Comparison of ENCODE assay signal across 33 cellular contexts in genomic region chr4:37770016-37770415, GRCh38. TPM values are rescaled to one million over a fixed set of nuclear protein-coding genes. Genes with fewer than 3 reads are reported as not detected.
A peak's percentile ranks its signal among the peaks of the same experiment; 100 is the strongest.
DNase-seq lines count a peak whose midpoint lies in the region; ATAC-seq, FAIRE-seq and TF ChIP-seq lines count a peak whose summit lies in the region.
"Had no signal": no experiment of that assay in that cellular context is flagged by ENCODE, and none has a peak within 500 bp of the region (broad histone marks: within the 10 kb centered on the region; RNA-seq: fewer than 3 reads in every experiment).

No MANE protein-coding gene starts in this region.

- H3K27ac Mint-ChIP-seq in endodermal cell, result no peak overlapping the region
- H3K27ac Mint-ChIP-seq: activated T-helper 2 cell treated with anti-CD3 and anti-CD28 coated beads, Interferon-gamma antibody, Interleukin-2, Interleukin-4, amounts not matched to agents 10 μg/mL and 5 μg/mL and 100 μg/mL, durations not matched to agents 14 hours and 24 hours and 36 hours; effector memory CD8-positive, alpha-beta T cell; T-cell had no signal

- TF ChIP-seq EP300 in HepG2 (IDR thresholded peaks at IDR 0.05; ENCODE audit: low read depth in 2 of 2, low read length in 2 of 2) (no peak), HepG2 (CRISPR knock-in tag; IDR thresholded peaks at IDR 0.05; ENCODE audit: borderline replicate concordance) (no peak), ovary (IDR thresholded peaks at IDR 0.05) (no peak)

- no peak overlapping the region for H3K27ac ChIP-seq in HepG2 (ENCODE audit: extremely low read length, insufficient read depth, low read length)
- H3K27ac ChIP-seq in right lobe of liver, result no peak overlapping the region
- H3K27ac ChIP-seq in ovary, result no peak overlapping the region
- no peak overlapping the region for H3K27ac ChIP-seq in endodermal cell (ENCODE audit: low read depth, low read length)
- H3K27ac ChIP-seq: BLaER1, KMS-11, Peyer's patch, psoas muscle, SJCRH30, upper lobe of right lung had no signal

- WGBS in HepG2 (ENCODE audit: low lambda C conversion rate), result 42% methylated on average over 2 of the region's 2 CpGs
- 53% methylated on average over 2 of the region's 2 CpGs for WGBS in right lobe of liver (ENCODE audit: insufficient coverage, low coverage, low lambda C conversion rate, missing lambda C conversion rate)
- 64 to 70% (median 66%) methylated on average over 2 of the region's 2 CpGs for WGBS in ovary, 3 donors
- 86% methylated on average over 2 of the region's 2 CpGs; no CpG with 5 or more reads in 1 of the 2 experiments for WGBS in endodermal cell (ENCODE audit: insufficient coverage in 1 of 2, insufficient read length in 1 of 2), 2 experiments

- H3K4me3 ChIP-seq in HepG2 (replicated peaks in 1 of 3; ENCODE audit: insufficient read depth in 1 of 3, low read depth in 2 of 3, low read length in 3 of 3) (no peak overlapping the region), right lobe of liver (no peak overlapping the region), fibroblast of the aortic adventitia (ENCODE audit: low read depth, low read length) (no peak overlapping the region), ovary (no peak overlapping the region), endodermal cell (ENCODE audit: low read length) (no peak overlapping the region), BE2C (ENCODE audit: low read depth, low read length) (no peak overlapping the region)
- H3K4me3 ChIP-seq: BLaER1, body of pancreas, Peyer's patch, psoas muscle, SJCRH30, upper lobe of right lung had no signal

- H3K36me3 Mint-ChIP-seq in endodermal cell (ENCODE audit: low read depth), result no peaks in the 10 kb centered on the region
- H3K36me3 Mint-ChIP-seq: activated naive CD4-positive, alpha-beta T cell treated with anti-CD3 and anti-CD28 coated beads, Interleukin-2, amount 50 U/mL, for 72 hours; T-cell had no signal

- POLR2A ChIA-PET in HepG2 (lab: Yijun Ruan, JAX), result no interaction called here

- no peak for FAIRE-seq in HepG2 (lab: Jason Lieb, UNC)
- FAIRE-seq: GM19239, HTR-8/SVneo, small intestine had no signal

- H4K20me1 ChIP-seq in HepG2 (ENCODE audit: insufficient read depth, low read length), result no peaks in the 10 kb centered on the region
- H4K20me1 ChIP-seq: BLaER1 had no signal

- H3K27me3 ChIP-seq in HepG2 (ENCODE audit: control insufficient read depth in 1 of 2, insufficient read depth in 2 of 2, low read length in 2 of 2), result peaks cover 0 to 12% of the 10 kb centered on the region in 2 experiments; a peak in 2 of 5 replicates
- H3K27me3 ChIP-seq in right lobe of liver, result no peaks in the 10 kb centered on the region
- no peaks in the 10 kb centered on the region for H3K27me3 ChIP-seq in ovary
- H3K27me3 ChIP-seq in endodermal cell (ENCODE audit: control insufficient read depth, insufficient read depth, low read length, poor library complexity, severe bottlenecking), result no peaks in the 10 kb centered on the region
- no peaks in the 10 kb centered on the region for H3K27me3 ChIP-seq in BE2C
- H3K27me3 ChIP-seq: BLaER1, body of pancreas, Peyer's patch, SJCRH30, upper lobe of right lung had no signal

- BruUV-seq in HepG2 (replicated peaks; lab: Mats Ljungman, UMichigan), result no TSS peak

- TF ChIP-seq POLR2A in HepG2 (IDR thresholded peaks at IDR 0.05; ENCODE audit: insufficient read depth in 1 of 2, low read depth in 2 of 2, low read length in 2 of 2) (no peak), right lobe of liver (IDR thresholded peaks at IDR 0.05) (no peak), ovary (IDR thresholded peaks at IDR 0.05) (no peak)

- peaks cover 38% of the 10 kb centered on the region for H3K4me1 ChIP-seq in HepG2 (ENCODE audit: insufficient read depth, low read length)
- no peaks in the 10 kb centered on the region for H3K4me1 ChIP-seq in right lobe of liver
- H3K4me1 ChIP-seq in ovary (ENCODE audit: insufficient read depth), result no peaks in the 10 kb centered on the region
- no peaks in the 10 kb centered on the region for H3K4me1 ChIP-seq in endodermal cell (ENCODE audit: control insufficient read depth, insufficient read depth, low read length)
- no peaks in the 10 kb centered on the region for H3K4me1 ChIP-seq in BE2C
- H3K4me1 ChIP-seq: BLaER1, Caco-2, Peyer's patch, psoas muscle, upper lobe of right lung had no signal

- no peak for DNase-seq in HepG2 (ENCODE audit: low spot score)
- DNase-seq in right lobe of liver, result no peak
- peak; percentile 86 for DNase-seq in astrocyte of the hippocampus (ENCODE audit: low read depth, low spot score)
- peak; percentile 70 for DNase-seq in fibroblast of the aortic adventitia (ENCODE audit: low read depth)
- no peak for DNase-seq in ovary
- DNase-seq in NCI-H1436 (lab: John Stamatoyannopoulos, UW), result no peak
- no peak for DNase-seq in endodermal cell
- no peak for DNase-seq in BE2C
- DNase-seq: activated CD4-positive, alpha-beta T cell treated with anti-CD3 and anti-CD28 coated beads, Interleukin-2, amount 50 U/mL, for 48 hours; activated CD4-positive, CD25-positive, alpha-beta regulatory T cell; activated CD8-positive, alpha-beta memory T cell treated with anti-CD3 and anti-CD28 coated beads, Interleukin-2, amount 50 U/mL, for 48 hours; Caco-2; DND-41; effector memory CD8-positive, alpha-beta T cell; glutamatergic neuron; mammary epithelial cell; NCI-H2171 treated with DMSO at 0.1 percent for 48 hours; NCI-H526; Peyer's patch; psoas muscle; small intestine; stimulated activated CD4-positive, alpha-beta T cell treated with anti-CD3 and anti-CD28 coated beads, Interleukin-2, amount 100 ng/mL, for 24 hours; T-cell; upper lobe of right lung had no signal

- no peak overlapping the region for H3K4me3 Mint-ChIP-seq in endodermal cell
- H3K4me3 Mint-ChIP-seq: effector memory CD8-positive, alpha-beta T cell; T-cell had no signal

- no peaks in the 10 kb centered on the region for H3K79me2 ChIP-seq in HepG2 (ENCODE audit: insufficient read depth, low read length)

- TF ChIP-seq CTCF in HepG2 (CRISPR knock-in tag; IDR thresholded peaks at IDR 0.05) (no peak), right lobe of liver (IDR thresholded peaks at IDR 0.05) (no peak), fibroblast of the aortic adventitia (IDR thresholded peaks at IDR 0.05; ENCODE audit: insufficient read depth, low read length) (no peak), ovary (IDR thresholded peaks at IDR 0.05) (no peak), endodermal cell (conservative IDR thresholded peaks at IDR 0.05) (no peak), BE2C (IDR thresholded peaks at IDR 0.05; ENCODE audit: low read depth, low read length) (no peak)

- CTCF ChIA-PET in HepG2 (lab: Yijun Ruan, JAX; ENCODE audit: low intra/inter-chr PET ratio, low total read pairs), result no interaction called here

- H3K9ac ChIP-seq in HepG2 (ENCODE audit: insufficient read depth, low read depth, low read length), result no peak overlapping the region
- no peak overlapping the region for H3K9ac ChIP-seq in endodermal cell (ENCODE audit: extremely low read depth, low read length, poor library complexity, severe bottlenecking)
- H3K9ac ChIP-seq: BLaER1, KMS-11 had no signal

- intact Hi-C loops in HepG2 (cut with micrococcal nuclease; ENCODE audit: unreplicated experiment), result no loop called here
- intact Hi-C loops in right lobe of liver (cut with DNase I), result no loop called here
- intact Hi-C loops in ovary (cut with DNase I), result no loop called here

- ATAC-seq in HepG2 (no peak), right lobe of liver (no peak)
- ATAC-seq: activated naive CD4-positive, alpha-beta T cell treated with anti-CD3 and anti-CD28 coated beads, Interleukin-2, amount 50 U/mL, for 72 hours; effector memory CD8-positive, alpha-beta T cell; esophagus mucosa; T-cell; upper lobe of right lung had no signal

- H3K27me3 Mint-ChIP-seq in endodermal cell (ENCODE audit: insufficient read depth), result peaks cover 2% of the 10 kb centered on the region
- H3K27me3 Mint-ChIP-seq: effector memory CD8-positive, alpha-beta T cell; T-cell had no signal

- in situ Hi-C loops in HepG2 (cut with HindIII; ENCODE audit: extremely low pct_ligation_motif_present, low pct_unique_long_range_greater_than_20kb), result no loop called here

- H3K9me3 ChIP-seq in HepG2 (ENCODE audit: low read length) (no peaks in the 10 kb centered on the region), right lobe of liver (no peaks in the 10 kb centered on the region), ovary (no peaks in the 10 kb centered on the region), endodermal cell (ENCODE audit: control insufficient read depth, low read length) (no peaks in the 10 kb centered on the region), BE2C (no peaks in the 10 kb centered on the region)
- H3K9me3 ChIP-seq: BLaER1, body of pancreas, Caco-2, Peyer's patch, psoas muscle, SJCRH30, upper lobe of right lung had no signal

- H2AFZ ChIP-seq in HepG2 (ENCODE audit: low read length), result no peak overlapping the region

- H3K4me2 ChIP-seq in HepG2 (ENCODE audit: low read depth, low read length), result no peak overlapping the region
- H3K4me2 ChIP-seq: BLaER1, KMS-11 had no signal

- peaks cover 3% of the 10 kb centered on the region for H3K4me1 Mint-ChIP-seq in endodermal cell

- no peaks in the 10 kb centered on the region for H3K9me3 Mint-ChIP-seq in endodermal cell
- H3K9me3 Mint-ChIP-seq: activated T-helper 2 cell treated with anti-CD3 and anti-CD28 coated beads, Interferon-gamma antibody, Interleukin-2, Interleukin-4, amounts not matched to agents 10 μg/mL and 5 μg/mL and 100 μg/mL, durations not matched to agents 14 hours and 24 hours and 36 hours; effector memory CD8-positive, alpha-beta T cell; T-cell had no signal

- no peak for TF ChIP-seq RAD21 in HepG2 (CRISPR knock-in tag; IDR thresholded peaks at IDR 0.05)

- H3K36me3 ChIP-seq in HepG2 (replicated peaks in 1 of 2; ENCODE audit: control insufficient read depth in 1 of 2, insufficient read depth in 2 of 2, low read length in 2 of 2), result no peaks in the 10 kb centered on the region
- no peaks in the 10 kb centered on the region for H3K36me3 ChIP-seq in right lobe of liver
- H3K36me3 ChIP-seq in ovary, result no peaks in the 10 kb centered on the region
- no peaks in the 10 kb centered on the region for H3K36me3 ChIP-seq in endodermal cell (ENCODE audit: control insufficient read depth, insufficient read depth, low read length)
- no peaks in the 10 kb centered on the region for H3K36me3 ChIP-seq in BE2C
- H3K36me3 ChIP-seq: BLaER1, Peyer's patch, SJCRH30, upper lobe of right lung had no signal

RNA-seq across cellular contexts. Expression of gene PGM2, which starts 56.5 kb away (rescaled TPM):
- total RNA-seq in HepG2 (2016; rRNA removed; fragmentation: Illumina TruSeq; extraction: Trizol), result 36.9 and 64.5 TPM in 2 replicates
- 3.4 and 4.7 TPM in 2 replicates for total RNA-seq in HepG2 (2016; cell fraction: cytosol; rRNA removed; fragmentation: Illumina TruSeq; extraction: Trizol; ENCODE audit: low read depth)
- total RNA-seq in HepG2 (2016; cell fraction: insoluble cytoplasmic fraction; rRNA removed; fragmentation: Illumina TruSeq; extraction: Trizol), result 34.6 and 62.5 TPM in 2 replicates
- 9.2 and 9.7 TPM in 2 replicates for total RNA-seq in HepG2 (2016; cell fraction: membrane; rRNA removed; fragmentation: Illumina TruSeq; extraction: Trizol)
- total RNA-seq in HepG2 (2016; cell fraction: nucleus; rRNA removed; fragmentation: Illumina TruSeq; extraction: Trizol), result 21.9 and 23.0 TPM in 2 replicates
- 10.8 and 14.6 TPM in 2 replicates for polyA plus RNA-seq in HepG2 (2011; rRNA removed)
- polyA plus RNA-seq in HepG2 (2011; cell fraction: cytosol; rRNA removed), result 6.2 and 7.7 TPM in 2 replicates
- polyA plus RNA-seq in HepG2 (2011; cell fraction: nucleus; rRNA removed), result 12.1 and 12.7 TPM in 2 replicates
- polyA plus RNA-seq in HepG2 (2012), result 11.7 and 15.7 TPM in 2 replicates
- 1.6 and 2.3 TPM in 2 replicates for polyA plus RNA-seq in HepG2 (2016; cell fraction: cytosol; fragmentation: Illumina TruSeq; extraction: Trizol; ENCODE audit: low read depth)
- polyA plus RNA-seq in HepG2 (2016; cell fraction: insoluble cytoplasmic fraction; fragmentation: Illumina TruSeq; extraction: Trizol; ENCODE audit: low read depth), result 53.5 and 54.3 TPM in 2 replicates
- 4.2 and 6.1 TPM in 2 replicates for polyA plus RNA-seq in HepG2 (2016; cell fraction: membrane; fragmentation: Illumina TruSeq; extraction: Trizol; ENCODE audit: low read depth)
- polyA plus RNA-seq in HepG2 (2016; cell fraction: nucleus; fragmentation: Illumina TruSeq; extraction: Trizol; ENCODE audit: insufficient read depth, low read depth), result 26.3 and 26.8 TPM in 2 replicates
- 6.0 and 10.9 TPM in 2 replicates for polyA minus RNA-seq in HepG2 (2011; rRNA and poly(A)+ RNA removed; ENCODE audit: low replicate concordance)
- 9.8 and 12.3 TPM in 2 replicates for polyA minus RNA-seq in HepG2 (2011; cell fraction: cytosol; rRNA and poly(A)+ RNA removed)
- 15.3 and 15.8 TPM in 2 replicates for polyA minus RNA-seq in HepG2 (2011; cell fraction: nucleus; rRNA and poly(A)+ RNA removed)
- 10 to 100 TPM in 2 of 6 experiments, 1 to 10 TPM in 4; 5.5 to 16.3 (median 7.3) TPM for total RNA-seq in right lobe of liver
- 19.9 and 21.4 TPM in 2 replicates for total RNA-seq in fibroblast of the aortic adventitia (ENCODE audit: low replicate concordance)
- total RNA-seq in ovary, result 10 to 100 TPM; 11.8 to 31.2 (median 22.2) TPM
- 10 to 100 TPM; 11.0 to 24.3 TPM for polyA plus RNA-seq in ovary
- total RNA-seq in endodermal cell, result 10 to 100 TPM; 21.5 to 25.1 TPM
- polyA plus RNA-seq in endodermal cell (2013, experiment 1 of 2), result 13.4 TPM
- polyA plus RNA-seq in endodermal cell (2013, experiment 2 of 2), result 14.7 TPM
- 5.0 TPM for polyA plus RNA-seq in BE2C (2012; ENCODE audit: insufficient read depth, insufficient read length, low read depth)

Comparison
In these comparisons a context has a peak if more than half of its experiments do, and no peak if none do; other contexts are left out.
1. DNase-seq: peak in astrocyte of the hippocampus (single experiment) and fibroblast of the aortic adventitia (single experiment); none in HepG2 (single experiment), right lobe of liver (0 of 3), ovary (0 of 5), NCI-H1436 (single experiment), endodermal cell (single experiment) and BE2C (single experiment).